In the genomic region with DNA sequence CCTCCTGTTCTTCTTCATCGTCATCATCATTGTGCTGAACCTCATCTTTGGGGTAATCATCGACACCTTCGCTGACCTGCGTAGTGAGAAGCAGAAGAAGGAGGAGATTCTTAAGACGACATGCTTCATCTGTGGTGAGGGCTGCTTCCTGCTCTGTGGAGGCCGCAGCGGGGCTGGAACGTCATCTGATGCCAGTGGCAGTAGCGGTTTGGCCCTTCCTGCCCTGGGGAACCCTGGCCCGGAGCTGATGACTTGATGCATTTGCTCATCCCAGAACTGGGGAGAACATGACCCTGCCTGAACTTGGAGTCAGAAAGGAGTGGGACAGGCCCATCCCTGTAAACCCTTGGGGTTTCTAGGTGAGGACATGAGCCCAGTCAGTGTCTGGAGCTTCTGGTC, we compare ENCODE assay signal across 8 cellular contexts. TPM values are rescaled to one million over a fixed set of nuclear protein-coding genes. Genes with fewer than 3 reads are reported as not detected.
DNase-seq lines count a peak whose midpoint lies in the region; ATAC-seq and TF ChIP-seq lines count a peak whose summit lies in the region.

No MANE protein-coding gene starts in this region.

- CTCF ChIA-PET in activated CD4-positive, alpha-beta memory T cell treated with anti-CD3 and anti-CD28 coated beads for 36 hours (lab: Charles Lee), result interaction anchor here (0.9 to 1.4 kb wide), 2 partner anchors 85 to 103 kb away, joined by 3 to 5 read pairs; no protein-coding TSS in a partner anchor
- CTCF ChIA-PET in GM10248 (lab: Yijun Ruan, JAX), result interaction anchor here (1.2 to 5.2 kb wide), 3 partner anchors 9 to 79 kb away, joined by 3 to 39 read pairs (median 6); partner anchors contain the start of gene UQCC2

- H3K4me1 Mint-ChIP-seq in activated CD4-positive, alpha-beta memory T cell treated with anti-CD3 and anti-CD28 coated beads for 36 hours (ENCODE audit: low read depth), result peaks cover 69% of the 10 kb centered on the region

- H3K9me3 Mint-ChIP-seq in activated CD4-positive, alpha-beta memory T cell treated with anti-CD3 and anti-CD28 coated beads for 36 hours, result no peaks in the 10 kb centered on the region

- peaks cover 75% of the 10 kb centered on the region for H3K36me3 Mint-ChIP-seq in activated CD4-positive, alpha-beta memory T cell treated with anti-CD3 and anti-CD28 coated beads for 36 hours

- no peak for TF ChIP-seq CTCF in GM10248 (IDR thresholded peaks at IDR 0.05; ENCODE audit: control extremely low read depth, extremely low read depth, low read depth, missing control alignments)

- DNase-seq in activated CD4-positive, alpha-beta memory T cell treated with anti-CD3 and anti-CD28 coated beads for 36 hours, result peak; percentile 88
- peak; percentile 63 for DNase-seq in fibroblast of gingiva (ENCODE audit: low read depth)
- DNase-seq in stimulated activated CD8-positive, alpha-beta memory T cell treated with anti-CD3 and anti-CD28 coated beads, Interleukin-15, amount 100 ng/mL, for 48 hours (ENCODE audit: low read depth in 2 of 2), result peak; percentile 65 to 68
- no peak for DNase-seq in NOMO-1 (lab: John Stamatoyannopoulos, UW; ENCODE audit: unreplicated experiment in 2 of 2)
- no peak for DNase-seq in GM10248 (ENCODE audit: extremely low spot score)
- no peak for DNase-seq in hippocampal formation (lab: John Stamatoyannopoulos, UW)

- no peaks in the 10 kb centered on the region for H3K27me3 Mint-ChIP-seq in activated CD4-positive, alpha-beta memory T cell treated with anti-CD3 and anti-CD28 coated beads for 36 hours

- POLR2A ChIA-PET in activated CD4-positive, alpha-beta memory T cell treated with anti-CD3 and anti-CD28 coated beads for 36 hours (lab: Charles Lee), result no interaction called here
- POLR2A ChIA-PET in GM10248 (lab: Yijun Ruan, JAX), result no interaction called here

- H3K4me3 Mint-ChIP-seq in activated CD4-positive, alpha-beta memory T cell treated with anti-CD3 and anti-CD28 coated beads for 36 hours, result peak overlapping the region; percentile 26

- peak overlapping the region; percentile 97 for H3K27ac Mint-ChIP-seq in activated CD4-positive, alpha-beta memory T cell treated with anti-CD3 and anti-CD28 coated beads for 36 hours

- intact Hi-C loops in activated CD4-positive, alpha-beta memory T cell treated with anti-CD3 and anti-CD28 coated beads for 36 hours (cut with micrococcal nuclease), result loop anchor here (5.0 to 10.0 kb wide), 2 partner anchors 60 to 278 kb away; partner anchors contain the start of genes CUTA and PHF1

- ATAC-seq in GM21786 (IDR thresholded peaks at IDR 0.05; ENCODE audit: unreplicated experiment) (peak; percentile 47), GM18511 (IDR thresholded peaks at IDR 0.05; ENCODE audit: unreplicated experiment) (no peak)

RNA-seq across cellular contexts. Expression of gene UQCC2, which starts 18.7 kb away (rescaled TPM):
- total RNA-seq in activated CD4-positive, alpha-beta memory T cell treated with anti-CD3 and anti-CD28 coated beads for 36 hours, result 100 to 1,000 TPM; 157 to 160 TPM

RNA-seq across cellular contexts. Expression of gene IP6K3, which starts 53.9 kb away (rescaled TPM):
- not detected for total RNA-seq in activated CD4-positive, alpha-beta memory T cell treated with anti-CD3 and anti-CD28 coated beads for 36 hours

Comparison
In these comparisons a context has a peak if more than half of its experiments do, and no peak if none do; other contexts are left out.
1. DNase-seq: peak in activated CD4-positive, alpha-beta memory T cell treated with anti-CD3 and anti-CD28 coated beads for 36 hours (single experiment), fibroblast of gingiva (single experiment) and stimulated activated CD8-positive, alpha-beta memory T cell treated with anti-CD3 and anti-CD28 coated beads, Interleukin-15, amount 100 ng/mL, for 48 hours (2 of 2); none in NOMO-1 (0 of 2), GM10248 (single experiment) and hippocampal formation (0 of 2).